In genomic region chr14:93751946-93752660, GRCh38 we compare ENCODE assay signal across 17 cellular contexts. TPM values are rescaled to one million over a fixed set of nuclear protein-coding genes. Genes with fewer than 3 reads are reported as not detected.
A peak's percentile ranks its signal among the peaks of the same experiment; 100 is the strongest.
DNase-seq lines count a peak whose midpoint lies in the region; ATAC-seq and TF ChIP-seq lines count a peak whose summit lies in the region.
"Had no signal": no experiment of that assay in that cellular context is flagged by ENCODE, and none has a peak within 500 bp of the region (broad histone marks: within the 10 kb centered on the region; RNA-seq: fewer than 3 reads in every experiment).

No MANE protein-coding gene starts in this region.

- 54% methylated on average over 19 of the region's 19 CpGs for WGBS in heart right ventricle, 2 donors
- WGBS in esophagus squamous epithelium, 2 donors, result 63 to 67% methylated on average over 13 to 18 of the region's 19 CpGs
- no CpG with 5 or more reads among the region's 19 CpGs for WGBS in neuronal stem cell (ENCODE audit: extremely low coverage in 2 of 2, insufficient read length in 2 of 2, insufficient replicate concordance in 1 of 2), 2 donors
- WGBS in tibial nerve, 2 donors, result 42 to 44% methylated on average over 18 to 19 of the region's 19 CpGs

- no peak overlapping the region for H4K8ac ChIP-seq in neuronal stem cell (ENCODE audit: low read depth, low read length)

- H3K4me1 ChIP-seq in heart right ventricle (peaks cover 0 to 47% (median 13%) of the 10 kb centered on the region in 9 donors), right atrium auricular region (peaks cover 0 to 35% of the 10 kb centered on the region in 2 donors), esophagus squamous epithelium (no peaks in the 10 kb centered on the region), neuronal stem cell (ENCODE audit: control insufficient read depth in 2 of 2, insufficient read depth in 1 of 2, low read depth in 1 of 2, low read length in 2 of 2) (peaks cover 0 to 16% of the 10 kb centered on the region in 2 donors), tibial nerve (peaks cover 0 to 89% (median 53%) of the 10 kb centered on the region in 4 donors)

- no peak for TF ChIP-seq EP300 in tibial nerve (IDR thresholded peaks at IDR 0.05)

- no peak overlapping the region for H3K9ac ChIP-seq in neuronal stem cell (ENCODE audit: low read depth, low read length, poor library complexity)

- no peak overlapping the region for H3K4ac ChIP-seq in neuronal stem cell (ENCODE audit: low read length)

- H3K18ac ChIP-seq in neuronal stem cell (ENCODE audit: low read length), result peak overlapping the region; percentile 55

- H3K14ac ChIP-seq in neuronal stem cell (ENCODE audit: low read length), result no peak overlapping the region

- no peaks in the 10 kb centered on the region for H3K9me3 ChIP-seq in heart right ventricle
- H3K9me3 ChIP-seq in right atrium auricular region, result no peaks in the 10 kb centered on the region
- H3K9me3 ChIP-seq in esophagus squamous epithelium, result no peaks in the 10 kb centered on the region
- H3K9me3 ChIP-seq in neuronal stem cell (replicated peaks in 1 of 2; ENCODE audit: control insufficient read depth in 2 of 2, insufficient read depth in 1 of 2, low read depth in 1 of 2, low read length in 2 of 2), result peaks cover 0 to 4% of the 10 kb centered on the region in 2 donors
- no peaks in the 10 kb centered on the region for H3K9me3 ChIP-seq in tibial nerve

- H3K23ac ChIP-seq in neuronal stem cell (ENCODE audit: low read depth, low read length, poor library complexity), result no peak overlapping the region

- H2BK15ac ChIP-seq in neuronal stem cell (ENCODE audit: low read length), result no peak overlapping the region

- peak overlapping the region; percentile 17 for H2AFZ ChIP-seq in neuronal stem cell (ENCODE audit: low read length)

- TF ChIP-seq CTCF in heart right ventricle (IDR thresholded peaks at IDR 0.05) (no peak), right atrium auricular region (IDR thresholded peaks at IDR 0.05) (no peak), esophagus squamous epithelium (IDR thresholded peaks at IDR 0.05) (no peak), tibial nerve (IDR thresholded peaks at IDR 0.05) (no peak)

- H2BK5ac ChIP-seq in neuronal stem cell (ENCODE audit: low read length), result peak overlapping the region; percentile 62

- no peak overlapping the region for H2BK12ac ChIP-seq in neuronal stem cell (ENCODE audit: low read length)

- no peak overlapping the region for H4K91ac ChIP-seq in neuronal stem cell (ENCODE audit: low read depth, low read length, poor library complexity)

- H3K4me3 ChIP-seq in heart right ventricle (no peak overlapping the region), right atrium auricular region (no peak overlapping the region), esophagus squamous epithelium (no peak overlapping the region), neuronal stem cell (ENCODE audit: low read length in 2 of 2) (no peak overlapping the region), tibial nerve (no peak overlapping the region)
- H3K4me3 ChIP-seq: K562 had no signal

- DNase-seq in heart right ventricle (no peak), right atrium auricular region (ENCODE audit: low spot score) (no peak), esophagus squamous epithelium (lab: John Stamatoyannopoulos, UW) (no peak), neuronal stem cell (ENCODE audit: low spot score) (no peak), tibial nerve (ENCODE audit: low spot score in 2 of 2) (no peak), hippocampal formation (lab: John Stamatoyannopoulos, UW) (no peak), cerebellum (ENCODE audit: low spot score) (no peak), amniotic stem cell (lab: John Stamatoyannopoulos, UW) (no peak)
- DNase-seq: AML-193; CD4-positive, alpha-beta T cell; DMS79 treated with DMSO at 0.1 percent for 48 hours; GOT3; HFFc6; NCI-H1436; NCI-H2029 treated with DMSO at 0.1 percent for 48 hours had no signal

- H3K36me3 ChIP-seq in heart right ventricle, result no peaks in the 10 kb centered on the region
- no peaks in the 10 kb centered on the region for H3K36me3 ChIP-seq in right atrium auricular region
- no peaks in the 10 kb centered on the region for H3K36me3 ChIP-seq in esophagus squamous epithelium
- H3K36me3 ChIP-seq in neuronal stem cell (replicated peaks in 1 of 2; ENCODE audit: control insufficient read depth in 2 of 2, insufficient read depth in 2 of 2, low read length in 2 of 2), result no peaks in the 10 kb centered on the region
- no peaks in the 10 kb centered on the region for H3K36me3 ChIP-seq in tibial nerve

- TF ChIP-seq POLR2A in esophagus squamous epithelium (IDR thresholded peaks at IDR 0.05), result no peak
- no peak for TF ChIP-seq POLR2A in tibial nerve (IDR thresholded peaks at IDR 0.05)

- H3K4me2 ChIP-seq in neuronal stem cell (ENCODE audit: insufficient read depth, low read length, poor library complexity, severe bottlenecking), result no peak overlapping the region

- peak overlapping the region in 6 of 10 donors; percentile 31 to 63 (median 50) for H3K27ac ChIP-seq in heart right ventricle
- peak overlapping the region in 1 of 2 donors; percentile 8 for H3K27ac ChIP-seq in right atrium auricular region
- H3K27ac ChIP-seq in esophagus squamous epithelium, result peak overlapping the region in 3 of 4 donors; percentile 25 to 52 (median 45)
- no peak overlapping the region for H3K27ac ChIP-seq in neuronal stem cell (replicated peaks; ENCODE audit: low read length)
- H3K27ac ChIP-seq in tibial nerve, result peak overlapping the region in 3 of 4 donors; percentile 6 to 92 (median 76)
- H3K27ac ChIP-seq: HL-60 had no signal

- ATAC-seq in heart right ventricle, result no peak
- ATAC-seq: K562 had no signal

- no peak overlapping the region for H2BK120ac ChIP-seq in neuronal stem cell (ENCODE audit: low read depth, low read length)

- H3K79me1 ChIP-seq in neuronal stem cell (ENCODE audit: low read depth, low read length), result no peaks in the 10 kb centered on the region

- H3K27me3 ChIP-seq in heart right ventricle (no peaks in the 10 kb centered on the region), right atrium auricular region (no peaks in the 10 kb centered on the region), esophagus squamous epithelium (no peaks in the 10 kb centered on the region), neuronal stem cell (ENCODE audit: control insufficient read depth in 3 of 3, insufficient read depth in 3 of 3, low read depth in 1 of 3, low read length in 3 of 3) (no peaks in the 10 kb centered on the region), tibial nerve (no peaks in the 10 kb centered on the region)

- H2AK5ac ChIP-seq in neuronal stem cell (ENCODE audit: low read depth, low read length), result peak overlapping the region; percentile 20

- intact Hi-C loops in heart right ventricle (cut with DNase I), result no loop called here
- intact Hi-C loops in esophagus squamous epithelium (cut with DNase I), result no loop called here

RNA-seq across cellular contexts. Expression of gene PRIMA1, which starts 36.2 kb away (rescaled TPM):
- total RNA-seq in heart right ventricle (10 to 100 TPM in 1 of 10 donors, 1 to 10 TPM in 9; 1.8 to 12.7 (median 4.1) TPM), right atrium auricular region (1 to 10 TPM; 2.2 to 4.1 TPM), esophagus squamous epithelium (1 to 10 TPM; 1.0 to 5.0 (median 1.3) TPM), tibial nerve (10 to 100 TPM; 21.1 to 46.8 (median 35.3) TPM), cerebellum (0.73 TPM)
- 10 to 100 TPM in 1 of 2 donors, 1 to 10 TPM in 1; 2.2 to 16.3 TPM for polyA plus RNA-seq in heart right ventricle
- polyA plus RNA-seq in neuronal stem cell (2013, experiment 1 of 2), result 4.4 TPM
- 4.2 TPM for polyA plus RNA-seq in neuronal stem cell (2013, experiment 2 of 2)
- total RNA-seq: CD4-positive, alpha-beta T cell; HFFc6; K562 had no signal
- polyA plus RNA-seq: K562 had no signal
